Comparison of ENCODE assay signal across 8 cellular contexts in genomic region chr21:44297525-44298290, GRCh38. TPM values are rescaled to one million over a fixed set of nuclear protein-coding genes. Genes with fewer than 3 reads are reported as not detected.
A peak's percentile ranks its signal among the peaks of the same experiment; 100 is the strongest.
DNase-seq lines count a peak whose midpoint lies in the region; ATAC-seq lines count a peak whose summit lies in the region.

No MANE protein-coding gene starts in this region.

- H3K36me3 ChIP-seq in effector memory CD4-positive, alpha-beta T cell (ENCODE audit: control insufficient read depth, insufficient read depth, low read length) = no peaks in the 10 kb centered on the region
- H3K36me3 ChIP-seq in mesenchymal stem cell (ENCODE audit: control insufficient read depth in 1 of 2, insufficient read depth in 2 of 2, low read depth in 1 of 2, low read length in 2 of 2) = peaks cover 0 to 8% of the 10 kb centered on the region in 2 experiments

- H3K79me1 ChIP-seq in mesenchymal stem cell (replicated peaks; ENCODE audit: low read length, poor library complexity, severe bottlenecking) = peaks cover 17% of the 10 kb centered on the region

- H3K9me3 ChIP-seq in effector memory CD4-positive, alpha-beta T cell (ENCODE audit: control insufficient read depth, low read length) = no peaks in the 10 kb centered on the region
- H3K9me3 ChIP-seq in mesenchymal stem cell (ENCODE audit: control insufficient read depth, low read length) = no peaks in the 10 kb centered on the region

- no peak overlapping the region for H2BK15ac ChIP-seq in mesenchymal stem cell (ENCODE audit: low read depth, poor library complexity, severe bottlenecking)

- no peak overlapping the region for H2BK12ac ChIP-seq in mesenchymal stem cell (ENCODE audit: low read length in 2 of 2)

- H2AK5ac ChIP-seq in mesenchymal stem cell (ENCODE audit: low read length, severe bottlenecking) = no peak overlapping the region

- H2BK120ac ChIP-seq in mesenchymal stem cell (ENCODE audit: low read depth, low read length) = no peak overlapping the region

- H2BK5ac ChIP-seq in mesenchymal stem cell (ENCODE audit: low read depth, low read length, poor library complexity, severe bottlenecking) = no peak overlapping the region

- ATAC-seq in GM19463 (IDR thresholded peaks at IDR 0.05; ENCODE audit: unreplicated experiment) = no peak

- no peak overlapping the region for H3K23ac ChIP-seq in mesenchymal stem cell (ENCODE audit: low read length in 2 of 2)

- peak; percentile 89 for DNase-seq in COLO668 (lab: John Stamatoyannopoulos, UW; ENCODE audit: unreplicated experiment)
- peak; percentile 25 for DNase-seq in HS-5 (ENCODE audit: low read depth)
- peak; percentile 52 for DNase-seq in NOMO-1 treated with dmso at 0.1 percent for 144 hours (lab: John Stamatoyannopoulos, UW; ENCODE audit: unreplicated experiment)
- peak; percentile 87 for DNase-seq in activated CD8-positive, alpha-beta memory T cell treated with anti-CD3 and anti-CD28 coated beads for 24 hours
- peak; percentile 58 to 64 (median 59) for DNase-seq in effector memory CD4-positive, alpha-beta T cell
- DNase-seq in mesenchymal stem cell = peak; percentile 91
- peak; percentile 54 to 62 for DNase-seq in stimulated activated CD8-positive, alpha-beta memory T cell treated with anti-CD3 and anti-CD28 coated beads, Interleukin-15, amount 100 ng/mL, for 48 hours (ENCODE audit: low read depth in 2 of 2)

- H3K4me1 ChIP-seq in effector memory CD4-positive, alpha-beta T cell (ENCODE audit: control insufficient read depth, insufficient read depth, low read length, poor library complexity, severe bottlenecking) = peaks cover 55% of the 10 kb centered on the region
- peaks cover 53% of the 10 kb centered on the region for H3K4me1 ChIP-seq in mesenchymal stem cell (ENCODE audit: control insufficient read depth, insufficient read depth, low read depth, low read length)

- H4K8ac ChIP-seq in mesenchymal stem cell (ENCODE audit: low read length) = no peak overlapping the region

- peak overlapping the region; percentile 6 for H3K9ac ChIP-seq in mesenchymal stem cell (ENCODE audit: low read length)

- H3K27ac ChIP-seq in effector memory CD4-positive, alpha-beta T cell (ENCODE audit: insufficient read depth, low read length, poor library complexity, severe bottlenecking) = peak overlapping the region; percentile 52
- H3K27ac ChIP-seq in mesenchymal stem cell (ENCODE audit: low read length, poor library complexity, severe bottlenecking) = no peak overlapping the region

- no peak overlapping the region for H3K4ac ChIP-seq in mesenchymal stem cell (ENCODE audit: low read depth in 1 of 2, low read length in 2 of 2)

- peak overlapping the region; percentile 6 for H3K4me3 ChIP-seq in effector memory CD4-positive, alpha-beta T cell (ENCODE audit: insufficient read depth, low read depth, low read length, poor library complexity, severe bottlenecking)
- H3K4me3 ChIP-seq in mesenchymal stem cell (ENCODE audit: insufficient read depth in 1 of 2, low read depth in 1 of 2, low read length in 2 of 2) = no peak overlapping the region

- no peaks in the 10 kb centered on the region for H3K27me3 ChIP-seq in effector memory CD4-positive, alpha-beta T cell (replicated peaks; ENCODE audit: control insufficient read depth, insufficient read depth, low read length, poor library complexity, severe bottlenecking)
- H3K27me3 ChIP-seq in mesenchymal stem cell (ENCODE audit: control insufficient read depth in 1 of 2, insufficient read depth in 1 of 2, low read length in 2 of 2) = peaks cover 14 to 20% of the 10 kb centered on the region in 2 experiments

- H3K14ac ChIP-seq in mesenchymal stem cell (ENCODE audit: low read length in 2 of 2) = no peak overlapping the region

- H2AFZ ChIP-seq in mesenchymal stem cell (ENCODE audit: low read depth, low read length) = no peak overlapping the region

- WGBS in mesenchymal stem cell = 25% methylated on average over 21 of the region's 22 CpGs

- H3K4me2 ChIP-seq in mesenchymal stem cell (ENCODE audit: low read length, poor library complexity, severe bottlenecking) = no peak overlapping the region

- H3K18ac ChIP-seq in mesenchymal stem cell (ENCODE audit: low read depth in 1 of 2, low read length in 2 of 2) = no peak overlapping the region

- no peak overlapping the region for H4K91ac ChIP-seq in mesenchymal stem cell (ENCODE audit: low read length)

RNA-seq across cellular contexts. Expression of gene PFKL, which starts 2.1 kb away (rescaled TPM):
- polyA plus RNA-seq in mesenchymal stem cell (2013, experiment 1 of 2) = 61.3 TPM
- 59.9 TPM for polyA plus RNA-seq in mesenchymal stem cell (2013, experiment 2 of 2)

RNA-seq across cellular contexts. Expression of gene AIRE, which starts 12.0 kb away (rescaled TPM):
- polyA plus RNA-seq in mesenchymal stem cell (2013, experiment 1 of 2) = 0.03 TPM
- 0.05 TPM for polyA plus RNA-seq in mesenchymal stem cell (2013, experiment 2 of 2)

RNA-seq across cellular contexts. Expression of gene DNMT3L, which starts 36.0 kb away (rescaled TPM):
- not detected for polyA plus RNA-seq in mesenchymal stem cell (2013, experiment 1 of 2)
- polyA plus RNA-seq in mesenchymal stem cell (2013, experiment 2 of 2) = not detected

RNA-seq across cellular contexts. Expression of gene CFAP410, which starts 41.5 kb away (rescaled TPM):
- 10.7 TPM for polyA plus RNA-seq in mesenchymal stem cell (2013, experiment 1 of 2)
- 9.1 TPM for polyA plus RNA-seq in mesenchymal stem cell (2013, experiment 2 of 2)

RNA-seq across cellular contexts. Expression of gene TRPM2, which starts 55.7 kb away (rescaled TPM):
- polyA plus RNA-seq in mesenchymal stem cell (2013, experiment 1 of 2) = 0.21 TPM
- 0.23 TPM for polyA plus RNA-seq in mesenchymal stem cell (2013, experiment 2 of 2)

Comparison
In these comparisons a context has a peak if more than half of its experiments do, and no peak if none do; other contexts are left out.
1. DNase-seq: peak in every context shown above with its lines; median percentile 91 in mesenchymal stem cell; 89 in COLO668; 87 in activated CD8-positive, alpha-beta memory T cell treated with anti-CD3 and anti-CD28 coated beads for 24 hours; 59 in effector memory CD4-positive, alpha-beta T cell; 58 in stimulated activated CD8-positive, alpha-beta memory T cell treated with anti-CD3 and anti-CD28 coated beads, Interleukin-15, amount 100 ng/mL, for 48 hours; 52 in NOMO-1 treated with dmso at 0.1 percent for 144 hours; 25 in HS-5.